22 cellular contexts compared by ENCODE assay signal in genomic region chr7:122054393-122054792, GRCh38.
DNase-seq lines count a peak whose midpoint lies in the region; FAIRE-seq and TF ChIP-seq lines count a peak whose summit lies in the region.
"Had no signal": no experiment of that assay in that cellular context is flagged by ENCODE, and none has a peak within 500 bp of the region (broad histone marks: within the 10 kb centered on the region; RNA-seq: fewer than 3 reads in every experiment).

No MANE protein-coding gene starts in this region.

- H3K27ac ChIP-seq in HEK293 (ENCODE audit: extremely low read depth, low read depth, low read length) = no peak overlapping the region
- H3K27ac ChIP-seq: BLaER1, C4-2B, GM23248 had no signal

- no peaks in the 10 kb centered on the region for H3K9me3 ChIP-seq in HEK293 (ENCODE audit: control insufficient read depth, insufficient read depth, low read depth, low read length)
- H3K9me3 ChIP-seq: BLaER1, Caco-2 had no signal

- intact Hi-C loops in Calu3 (cut with micrococcal nuclease; ENCODE audit: unreplicated experiment) = no loop called here

- no TSS peak for BruUV-seq in Calu3 (replicated peaks; lab: Mats Ljungman, UMichigan)

- no peaks in the 10 kb centered on the region for H3K36me3 Mint-ChIP-seq in Calu3 (ENCODE audit: insufficient read depth, unreplicated experiment)
- no peaks in the 10 kb centered on the region for H3K36me3 Mint-ChIP-seq in nephron progenitor cell (ENCODE audit: low read depth)
- H3K36me3 Mint-ChIP-seq: CD4-positive, CD25-positive, alpha-beta regulatory T cell; CD8-positive, alpha-beta T cell had no signal

- DNase-seq in Calu3 (no peak), nephron progenitor cell (no peak), epidermal melanocyte (ENCODE audit: insufficient read length, low spot score) (no peak)
- DNase-seq in stimulated activated naive CD4-positive, alpha-beta T cell treated with Interleukin-2 at 50 U/mL for 16 hours (lab: John Stamatoyannopoulos, UW) = no peak
- DNase-seq: 8988T; Caco-2; CD4-positive, CD25-positive, alpha-beta regulatory T cell; CD8-positive, alpha-beta T cell; DMS 273 treated with DMSO at 0.1 percent for 48 hours; DND-41; GM23248; H7 had no signal

- TF ChIP-seq CTCF in Calu3 (IDR thresholded peaks at IDR 0.05; ENCODE audit: unreplicated experiment) (no peak), HEK293 (tag by site-specific recombination; IDR thresholded peaks at IDR 0.05) (no peak), nephron progenitor cell (IDR thresholded peaks at IDR 0.05) (no peak)

- H3K4me3 ChIP-seq in HEK293 (ENCODE audit: low read depth, low read length) = no peak overlapping the region
- H3K4me3 ChIP-seq: BLaER1, GM23248 had no signal

- H3K4me3 Mint-ChIP-seq in Calu3 (ENCODE audit: low read depth, unreplicated experiment) (no peak overlapping the region), nephron progenitor cell (no peak overlapping the region)
- H3K4me3 Mint-ChIP-seq: B cell; CD4-positive, CD25-positive, alpha-beta regulatory T cell; CD8-positive, alpha-beta T cell had no signal

- no peaks in the 10 kb centered on the region for H3K36me3 ChIP-seq in HEK293 (ENCODE audit: control insufficient read depth in 2 of 2, insufficient read depth in 1 of 2, low read length in 2 of 2)
- H3K36me3 ChIP-seq: BLaER1 had no signal

- H3K4me1 ChIP-seq in HEK293 (ENCODE audit: control insufficient read depth, insufficient read depth, low read length) = peaks cover 10% of the 10 kb centered on the region; the same call in 1 of the 2 replicates
- H3K4me1 ChIP-seq: BLaER1 had no signal

- H3K27ac Mint-ChIP-seq in Calu3 (ENCODE audit: unreplicated experiment) (peak overlapping the region; percentile 64), nephron progenitor cell (no peak overlapping the region)
- H3K27ac Mint-ChIP-seq: B cell; CD4-positive, CD25-positive, alpha-beta regulatory T cell; CD8-positive, alpha-beta T cell had no signal

- CTCF ChIA-PET in Calu3 (lab: Charles Lee) = no interaction called here
- CTCF ChIA-PET in HEK293 (lab: Yijun Ruan, JAX) = interaction anchor here (0.5 to 0.6 kb wide), 2 partner anchors 59 to 582 kb away, joined by 3 read pairs; no protein-coding TSS in a partner anchor

- H3K9me3 Mint-ChIP-seq in Calu3 (ENCODE audit: low read depth, unreplicated experiment) (no peaks in the 10 kb centered on the region), nephron progenitor cell (no peaks in the 10 kb centered on the region)

- POLR2A ChIA-PET in HEK293 (lab: Yijun Ruan, JAX) = no interaction called here

- H3K4me1 Mint-ChIP-seq in Calu3 (ENCODE audit: low read depth, unreplicated experiment) = peaks cover 9% of the 10 kb centered on the region
- H3K4me1 Mint-ChIP-seq in nephron progenitor cell = no peaks in the 10 kb centered on the region
- H3K4me1 Mint-ChIP-seq: B cell; CD4-positive, CD25-positive, alpha-beta regulatory T cell had no signal

- H3K27me3 Mint-ChIP-seq in Calu3 (ENCODE audit: unreplicated experiment) = no peaks in the 10 kb centered on the region
- no peaks in the 10 kb centered on the region for H3K27me3 Mint-ChIP-seq in nephron progenitor cell (ENCODE audit: low read depth, poor library complexity)
- H3K27me3 Mint-ChIP-seq: CD4-positive, CD25-positive, alpha-beta regulatory T cell had no signal

- peak; percentile 41 for FAIRE-seq in A204.1 (lab: Jason Lieb, UNC)
- FAIRE-seq: D721Med, G401.6, GM12892, GM19239, H1 had no signal

TF ChIP-seq in HEK293, 187 proteins besides CTCF, POLR2A, EP300 and RAD21:
- TF ChIP-seq PRDM6 (tag by site-specific recombination; IDR thresholded peaks at IDR 0.05) (no peak), TCF7L2 (IDR thresholded peaks at IDR 0.05; ENCODE audit: borderline replicate concordance, low read depth, low read length) (peak; percentile 76; the same call in 1 of the 2 replicates), ZSCAN23 (tag by site-specific recombination; IDR thresholded peaks at IDR 0.05) (no peak)
